17 cellular contexts compared by ENCODE assay signal in the genomic region with DNA sequence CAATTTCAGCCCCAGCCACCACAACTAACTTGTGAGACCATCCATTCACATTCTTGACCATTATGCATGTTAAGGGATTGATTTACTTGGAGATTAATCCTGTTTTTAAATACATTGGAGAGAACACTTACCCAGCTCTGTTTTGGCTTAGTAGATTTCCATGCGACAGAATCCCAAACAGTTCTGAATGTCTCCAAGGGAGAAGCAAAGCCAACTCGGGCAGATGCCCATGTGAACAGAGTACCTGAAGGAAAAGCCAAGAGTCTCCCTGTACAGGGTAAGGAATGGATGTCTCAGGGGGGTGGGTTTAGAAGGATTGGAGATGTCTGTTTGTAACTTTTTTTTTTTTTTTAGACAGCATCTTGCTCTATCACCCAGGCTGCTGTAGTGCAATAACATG.
DNase-seq lines count a peak whose midpoint lies in the region; ATAC-seq and TF ChIP-seq lines count a peak whose summit lies in the region.
"Had no signal": no experiment of that assay in that cellular context is flagged by ENCODE, and none has a peak within 500 bp of the region (broad histone marks: within the 10 kb centered on the region; RNA-seq: fewer than 3 reads in every experiment).

No MANE protein-coding gene starts in this region.

- peaks cover 74 to 79% of the 10 kb centered on the region in 2 donors for H3K36me3 ChIP-seq in ascending aorta
- peaks cover 0 to 60% of the 10 kb centered on the region in 2 donors for H3K36me3 ChIP-seq in vagina
- H3K36me3 ChIP-seq: BE2C had no signal

- H3K4me1 ChIP-seq in ascending aorta = peaks cover 8 to 16% of the 10 kb centered on the region in 2 donors
- H3K4me1 ChIP-seq in vagina = peaks cover 13% of the 10 kb centered on the region
- H3K4me1 ChIP-seq: BE2C had no signal

- no peak for TF ChIP-seq CTCF in ascending aorta (IDR thresholded peaks at IDR 0.05)
- no peak for TF ChIP-seq CTCF in vagina (IDR thresholded peaks at IDR 0.05)

- intact Hi-C loops in ascending aorta (cut with DNase I) (no loop called here), vagina (cut with DNase I) (loop anchor here (5.0 kb wide), 1 partner anchor 38 kb away; no protein-coding TSS in a partner anchor)

- no peaks in the 10 kb centered on the region for H3K27me3 ChIP-seq in ascending aorta
- no peaks in the 10 kb centered on the region for H3K27me3 ChIP-seq in layer of hippocampus (ENCODE audit: control insufficient read depth, insufficient read depth, low read length)
- no peaks in the 10 kb centered on the region for H3K27me3 ChIP-seq in vagina
- H3K27me3 ChIP-seq: BE2C had no signal

- H3K4me3 ChIP-seq in ascending aorta (no peak overlapping the region), vagina (no peak overlapping the region)

- peak overlapping the region; percentile 43 to 45 for H3K27ac ChIP-seq in ascending aorta
- H3K27ac ChIP-seq in layer of hippocampus (ENCODE audit: low read depth, low read length) = peak overlapping the region; percentile 43
- peak overlapping the region; percentile 83 for H3K27ac ChIP-seq in temporal lobe (ENCODE audit: low read depth, low read length)
- peak overlapping the region; percentile 73 for H3K27ac ChIP-seq in vagina
- H3K27ac ChIP-seq: C4-2B had no signal

- ATAC-seq in GM18520 (IDR thresholded peaks at IDR 0.05; ENCODE audit: unreplicated experiment) = no peak
- ATAC-seq: HepG2 had no signal

- TF ChIP-seq POLR2A in vagina (IDR thresholded peaks at IDR 0.05) = no peak

- no peaks in the 10 kb centered on the region for H3K9me3 ChIP-seq in ascending aorta
- H3K9me3 ChIP-seq in vagina = no peaks in the 10 kb centered on the region
- H3K9me3 ChIP-seq: BE2C had no signal

- DNase-seq in ascending aorta (ENCODE audit: low spot score in 2 of 2) (no peak), vagina (ENCODE audit: extremely low spot score in 2 of 2) (no peak), NCI-H1436 (lab: John Stamatoyannopoulos, UW) (no peak), NOMO-1 treated with dmso at 0.1 percent for 144 hours (lab: John Stamatoyannopoulos, UW; ENCODE audit: unreplicated experiment) (no peak)
- DNase-seq in activated CD4-positive, alpha-beta T cell treated with anti-CD3 and anti-CD28 coated beads, Interleukin-2, amount 50 U/mL, for 48 hours = no peak
- DNase-seq: BE2C; CD4-positive, alpha-beta memory T cell; DMS153; DND-41; GDM1; HCEC 1CT; HFFc6 had no signal
